8 cellular contexts compared by ENCODE assay signal in the genomic region with DNA sequence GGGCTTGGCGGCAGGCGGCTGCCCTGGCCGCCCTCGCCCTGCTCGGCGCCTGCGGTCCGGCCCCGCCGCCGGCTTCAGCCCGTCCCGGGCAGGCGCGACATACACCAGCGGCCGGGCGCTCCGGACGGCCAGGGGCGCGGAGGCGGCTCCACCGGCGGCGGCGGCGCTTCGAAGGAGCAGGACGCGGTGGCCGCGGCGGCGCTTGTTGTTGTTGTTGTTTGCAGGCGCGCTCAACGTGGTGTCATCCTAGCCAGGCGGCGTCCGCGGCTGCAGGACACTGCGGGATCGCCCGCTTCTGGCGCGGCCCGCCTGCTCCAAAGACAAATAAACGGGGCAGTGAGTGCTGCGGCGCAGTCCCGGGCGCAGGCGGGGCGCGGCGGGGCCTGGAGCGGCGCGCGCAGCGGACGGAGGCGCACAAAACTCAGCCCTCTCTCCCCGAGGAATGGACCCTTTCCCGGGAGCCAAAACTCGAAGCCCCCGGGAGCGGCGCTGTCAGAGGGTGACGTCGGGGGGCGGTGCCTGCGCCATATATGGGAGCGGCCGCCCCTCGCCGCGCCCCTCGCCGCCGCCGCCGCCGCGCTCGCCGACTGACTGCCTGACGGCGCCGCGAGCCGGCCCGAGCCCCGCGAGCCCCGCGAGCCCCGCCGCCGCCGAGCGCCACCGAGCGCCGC. TPM values are rescaled to one million over a fixed set of nuclear protein-coding genes. Genes with fewer than 3 reads are reported as not detected.
DNase-seq lines count a peak whose midpoint lies in the region; ATAC-seq and TF ChIP-seq lines count a peak whose summit lies in the region.

A gene with protein sequence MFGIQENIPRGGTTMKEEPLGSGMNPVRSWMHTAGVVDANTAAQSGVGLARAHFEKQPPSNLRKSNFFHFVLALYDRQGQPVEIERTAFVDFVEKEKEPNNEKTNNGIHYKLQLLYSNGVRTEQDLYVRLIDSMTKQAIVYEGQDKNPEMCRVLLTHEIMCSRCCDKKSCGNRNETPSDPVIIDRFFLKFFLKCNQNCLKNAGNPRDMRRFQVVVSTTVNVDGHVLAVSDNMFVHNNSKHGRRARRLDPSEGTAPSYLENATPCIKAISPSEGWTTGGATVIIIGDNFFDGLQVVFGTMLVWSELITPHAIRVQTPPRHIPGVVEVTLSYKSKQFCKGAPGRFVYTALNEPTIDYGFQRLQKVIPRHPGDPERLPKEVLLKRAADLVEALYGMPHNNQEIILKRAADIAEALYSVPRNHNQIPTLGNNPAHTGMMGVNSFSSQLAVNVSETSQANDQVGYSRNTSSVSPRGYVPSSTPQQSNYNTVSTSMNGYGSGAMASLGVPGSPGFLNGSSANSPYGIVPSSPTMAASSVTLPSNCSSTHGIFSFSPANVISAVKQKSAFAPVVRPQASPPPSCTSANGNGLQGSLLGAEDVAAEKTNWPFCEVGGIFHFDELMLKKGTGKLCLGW (minus strand): TSS at position 444 of the 671 bp plus-strand sequence. CDS start 506 bp downstream, outside the sequence.

- intact Hi-C loops in activated naive CD4-positive, alpha-beta T cell treated with anti-CD3 and anti-CD28 coated beads for 36 hours (cut with micrococcal nuclease) = loop anchor here (5.0 kb wide), 1 partner anchor 497 kb away; the partner anchor contains the start of gene MGMT
- intact Hi-C loops in ovary (cut with DNase I) = loop anchor here in 2 of 4 donors (10.0 kb wide), 2 partner anchors 499 to 929 kb away; partner anchors contain the start of gene MGMT (in 1 of the 2)

- peak within 1 kb of the TSS; percentile 26 for H3K4me3 ChIP-seq in ovary

- H3K27me3 Mint-ChIP-seq in activated naive CD4-positive, alpha-beta T cell treated with anti-CD3 and anti-CD28 coated beads for 36 hours (ENCODE audit: low read depth) = peaks cover 64% of the 10 kb centered on the region
- H3K27me3 Mint-ChIP-seq in glutamatergic neuron (ENCODE audit: unreplicated experiment) = peaks cover 47% of the 10 kb centered on the region

- CTCF ChIA-PET in activated naive CD4-positive, alpha-beta T cell treated with anti-CD3 and anti-CD28 coated beads for 36 hours (lab: Charles Lee) = no interaction called here

- no peaks in the 10 kb centered on the region for H3K36me3 Mint-ChIP-seq in activated naive CD4-positive, alpha-beta T cell treated with anti-CD3 and anti-CD28 coated beads for 36 hours (ENCODE audit: low read depth)
- H3K36me3 Mint-ChIP-seq in glutamatergic neuron (ENCODE audit: unreplicated experiment) = peaks cover 28% of the 10 kb centered on the region

- TF ChIP-seq CTCF in glutamatergic neuron (IDR thresholded peaks at IDR 0.05; ENCODE audit: partially characterized antibody, unreplicated experiment) = no peak
- no peak for TF ChIP-seq CTCF in ovary (IDR thresholded peaks at IDR 0.05)

- H3K27ac Mint-ChIP-seq in activated naive CD4-positive, alpha-beta T cell treated with anti-CD3 and anti-CD28 coated beads for 36 hours = no peak within 1 kb of the TSS
- peak within 1 kb of the TSS; percentile 98 for H3K27ac Mint-ChIP-seq in glutamatergic neuron (ENCODE audit: unreplicated experiment)

- H3K27me3 ChIP-seq in ovary = peaks cover 14% of the 10 kb centered on the region

- no peak for TF ChIP-seq EP300 in ovary (IDR thresholded peaks at IDR 0.05)

- H3K4me1 ChIP-seq in ovary (ENCODE audit: insufficient read depth) = peaks cover 11% of the 10 kb centered on the region

- H3K4me3 Mint-ChIP-seq in activated naive CD4-positive, alpha-beta T cell treated with anti-CD3 and anti-CD28 coated beads for 36 hours = peak within 1 kb of the TSS; percentile 68
- H3K4me3 Mint-ChIP-seq in glutamatergic neuron (ENCODE audit: unreplicated experiment) = peak within 1 kb of the TSS; percentile 93

- no peaks in the 10 kb centered on the region for H3K36me3 ChIP-seq in ovary

- 0 to 1% methylated on average over 91 to 106 of the region's 106 CpGs; no CpG with 5 or more reads in 1 of the 3 donors for WGBS in ovary, 3 donors

- H3K9me3 Mint-ChIP-seq in activated naive CD4-positive, alpha-beta T cell treated with anti-CD3 and anti-CD28 coated beads for 36 hours = no peaks in the 10 kb centered on the region
- H3K9me3 Mint-ChIP-seq in glutamatergic neuron (ENCODE audit: unreplicated experiment) = peaks cover 50% of the 10 kb centered on the region

- no peak for TF ChIP-seq POLR2A in ovary (IDR thresholded peaks at IDR 0.05)

- H3K27ac ChIP-seq in ovary = no peak within 1 kb of the TSS

- ATAC-seq in HG03565 (IDR thresholded peaks at IDR 0.05; ENCODE audit: unreplicated experiment) = no peak
- ATAC-seq in GM21447 (IDR thresholded peaks at IDR 0.05; ENCODE audit: unreplicated experiment) = no peak
- ATAC-seq in GM18520 (IDR thresholded peaks at IDR 0.05; ENCODE audit: unreplicated experiment) = no peak

- peak; percentile 91 for DNase-seq in ELF-1 (ENCODE audit: low read depth, low spot score)
- peak; percentile 84 for DNase-seq in NCI-H1436 treated with DMSO at 0.1 percent for 48 hours (lab: John Stamatoyannopoulos, UW)
- no peak for DNase-seq in activated naive CD4-positive, alpha-beta T cell treated with anti-CD3 and anti-CD28 coated beads for 36 hours
- DNase-seq in glutamatergic neuron = peak; percentile 98
- DNase-seq in ovary = peak; percentile 36 to 76 (median 65)

- H3K4me1 Mint-ChIP-seq in activated naive CD4-positive, alpha-beta T cell treated with anti-CD3 and anti-CD28 coated beads for 36 hours (ENCODE audit: low read depth) = peaks cover 23% of the 10 kb centered on the region
- peaks cover 3% of the 10 kb centered on the region for H3K4me1 Mint-ChIP-seq in glutamatergic neuron (ENCODE audit: low read depth, unreplicated experiment)

- no peaks in the 10 kb centered on the region for H3K9me3 ChIP-seq in ovary

RNA-seq across cellular contexts. Expression of the gene that starts here (rescaled TPM):
- not detected for total RNA-seq in activated naive CD4-positive, alpha-beta T cell treated with anti-CD3 and anti-CD28 coated beads for 36 hours
- total RNA-seq in glutamatergic neuron (ENCODE audit: unreplicated experiment) (544 TPM), ovary (1 to 10 TPM in 1 of 7 donors, under 1 TPM in 6; 0.15 to 2.6 (median 0.78) TPM)
- polyA plus RNA-seq in ovary = 1 to 10 TPM in 1 of 2 donors, under 1 TPM in 1; 0.79 to 3.6 TPM

Comparison
In these comparisons a context has a peak if more than half of its experiments do, and no peak if none do; other contexts are left out.
1. RNA of the gene that starts here (total RNA-seq): 544 TPM in glutamatergic neuron (single experiment); 0.15 to 2.6 TPM in ovary and not detected in activated naive CD4-positive, alpha-beta T cell treated with anti-CD3 and anti-CD28 coated beads for 36 hours; every median in the first group is over 100 times any median in the second.